In the genomic region with DNA sequence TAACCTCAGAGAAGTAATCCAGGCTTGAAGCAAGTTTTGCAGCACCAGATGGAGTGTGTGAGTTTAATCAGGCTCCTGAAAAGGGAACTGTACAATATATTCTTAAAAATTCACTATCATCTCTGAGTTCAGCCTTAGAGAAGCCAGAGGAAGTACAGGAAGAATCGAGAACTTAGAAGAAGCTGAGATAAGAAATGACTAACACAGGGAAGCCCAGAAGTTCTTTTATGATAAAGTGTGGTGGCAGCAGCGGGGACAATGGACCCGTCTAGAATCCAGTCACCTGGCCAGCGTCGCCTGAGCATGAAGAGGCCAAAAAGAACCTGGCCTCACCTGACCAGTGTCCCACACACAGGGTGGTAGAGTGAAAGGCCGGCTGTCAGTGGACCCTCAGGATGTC, we compare ENCODE assay signal across 28 cellular contexts.
DNase-seq lines count a peak whose midpoint lies in the region; ATAC-seq, FAIRE-seq and TF ChIP-seq lines count a peak whose summit lies in the region.
"Had no signal": no experiment of that assay in that cellular context is flagged by ENCODE, and none has a peak within 500 bp of the region (broad histone marks: within the 10 kb centered on the region; RNA-seq: fewer than 3 reads in every experiment).

No MANE protein-coding gene starts in this region.

- H3K4me2 ChIP-seq in OCI-LY7 (ENCODE audit: low read length), result peak overlapping the region; percentile 83
- no peak overlapping the region for H3K4me2 ChIP-seq in endothelial cell of umbilical vein (ENCODE audit: insufficient read depth, low read length)
- H3K4me2 ChIP-seq: SK-N-SH had no signal

- no peaks in the 10 kb centered on the region for H3K9me2 ChIP-seq in OCI-LY7 (ENCODE audit: insufficient read depth, low read length)
- H3K9me2 ChIP-seq: SK-N-SH had no signal

- CTCF ChIA-PET in OCI-LY7 (lab: Charles Lee; ENCODE audit: unreplicated experiment), result no interaction called here
- CTCF ChIA-PET in endothelial cell of umbilical vein (lab: Charles Lee), result interaction anchor here (0.9 kb wide), 1 partner anchor 26 kb away, joined by 5 read pairs; no protein-coding TSS in a partner anchor

- H3K79me2 ChIP-seq in OCI-LY7 (ENCODE audit: insufficient read depth, low read depth, low read length) (no peaks in the 10 kb centered on the region), endothelial cell of umbilical vein (ENCODE audit: control insufficient read depth, insufficient read depth, low read length) (no peaks in the 10 kb centered on the region)

- H3K27ac ChIP-seq in right atrium auricular region (no peak overlapping the region), left ventricle myocardium inferior (replicated peaks) (no peak overlapping the region), OCI-LY7 (ENCODE audit: low read depth, low read length, poor library complexity, severe bottlenecking) (peak overlapping the region; percentile 89), endothelial cell of umbilical vein (ENCODE audit: insufficient read depth, low read depth, low read length) (no peak overlapping the region)
- H3K27ac ChIP-seq: adrenal gland, dorsolateral prefrontal cortex, KMS-11, psoas muscle, thoracic aorta, vagina, VCaP had no signal

- no peaks in the 10 kb centered on the region for H4K20me1 ChIP-seq in OCI-LY7 (ENCODE audit: insufficient read depth, low read length)
- H4K20me1 ChIP-seq in endothelial cell of umbilical vein (replicated peaks; ENCODE audit: control insufficient read depth, extremely low read depth, insufficient read depth, low read length), result no peaks in the 10 kb centered on the region

- BruUV-seq in OCI-LY7 (replicated peaks; lab: Mats Ljungman, UMichigan) (no TSS peak), endothelial cell of umbilical vein (replicated peaks; lab: Mats Ljungman, UMichigan) (no TSS peak)

- no peaks in the 10 kb centered on the region for H3K4me1 ChIP-seq in right atrium auricular region
- H3K4me1 ChIP-seq in left ventricle myocardium inferior, result no peaks in the 10 kb centered on the region
- peaks cover 53% of the 10 kb centered on the region for H3K4me1 ChIP-seq in OCI-LY7 (ENCODE audit: insufficient read depth, low read length, poor library complexity, severe bottlenecking)
- H3K4me1 ChIP-seq in endothelial cell of umbilical vein (ENCODE audit: control insufficient read depth, extremely low read depth, insufficient read depth, low read length), result no peaks in the 10 kb centered on the region
- H3K4me1 ChIP-seq: adrenal gland, psoas muscle, vagina had no signal

- H3K9me1 ChIP-seq in endothelial cell of umbilical vein (replicated peaks; ENCODE audit: control insufficient read depth, extremely low read depth, insufficient read depth, low read length), result no peaks in the 10 kb centered on the region

- POLR2A ChIA-PET in OCI-LY7 (lab: Charles Lee), result interaction anchor here (1.1 to 3.3 kb wide), 2 partner anchors 11 to 27 kb away, joined by 3 to 20 read pairs; no protein-coding TSS in a partner anchor
- POLR2A ChIA-PET in endothelial cell of umbilical vein (lab: Charles Lee), result no interaction called here

- FAIRE-seq in endothelial cell of umbilical vein (lab: Jason Lieb, UNC), result no peak
- FAIRE-seq: islet of Langerhans had no signal

- DNase-seq in right atrium auricular region (ENCODE audit: low spot score) (peak; percentile 32), left ventricle myocardium inferior (no peak), OCI-LY7 (ENCODE audit: low spot score) (peak; percentile 28), endothelial cell of umbilical vein (ENCODE audit: low read depth, low spot score) (no peak), superior temporal gyrus (ENCODE audit: extremely low spot score) (no peak), NCI-H1436 treated with DMSO at 0.1 percent for 48 hours (lab: John Stamatoyannopoulos, UW) (no peak), NCI-H2081 (lab: John Stamatoyannopoulos, UW) (no peak)
- DNase-seq: activated CD4-positive, alpha-beta T cell treated with anti-CD3 and anti-CD28 coated beads, Interleukin-2, amount 10 ng/mL, durations not matched to agents 24 days and 14 days; activated naive CD4-positive, alpha-beta T cell treated with anti-CD3 and anti-CD28 coated beads for 36 hours; CD8-positive, alpha-beta T cell; DMS153; dorsolateral prefrontal cortex; naive thymus-derived CD4-positive, alpha-beta T cell; NCI-H1092; NCI-H187 treated with DMSO at 0.1 percent for 48 hours; NCI-H524; nucleus accumbens; psoas muscle; SK-N-SH; stimulated activated naive CD4-positive, alpha-beta T cell treated with Interleukin-2 at 50 U/mL for 16 hours; T-helper 2 cell had no signal

- TF ChIP-seq POLR2A in endothelial cell of umbilical vein (IDR thresholded peaks at IDR 0.05; ENCODE audit: low read depth, low read length), result no peak

- H3K9ac ChIP-seq in endothelial cell of umbilical vein (replicated peaks; ENCODE audit: extremely low read depth, insufficient read depth, low read length), result no peak overlapping the region
- H3K9ac ChIP-seq: KMS-11, SK-N-SH had no signal

- ATAC-seq in HG02970 (IDR thresholded peaks at IDR 0.05; ENCODE audit: low FRiP score, unreplicated experiment), result no peak
- ATAC-seq: CD8-positive, alpha-beta T cell; naive thymus-derived CD4-positive, alpha-beta T cell; psoas muscle had no signal

- H3K36me3 ChIP-seq in right atrium auricular region (no peaks in the 10 kb centered on the region), left ventricle myocardium inferior (no peaks in the 10 kb centered on the region), OCI-LY7 (ENCODE audit: insufficient read depth, low read length) (peaks cover 4% of the 10 kb centered on the region; the same call in 1 of the 2 replicates), endothelial cell of umbilical vein (ENCODE audit: control insufficient read depth in 2 of 2, extremely low read depth in 1 of 2, insufficient read depth in 2 of 2, low read length in 2 of 2) (no peaks in the 10 kb centered on the region)
- H3K36me3 ChIP-seq: adrenal gland, thoracic aorta, vagina had no signal

- H3K4me3 ChIP-seq in right atrium auricular region, result no peak overlapping the region
- no peak overlapping the region for H3K4me3 ChIP-seq in left ventricle myocardium inferior
- H3K4me3 ChIP-seq in OCI-LY7 (ENCODE audit: low read depth, low read length, poor library complexity, severe bottlenecking), result peak overlapping the region; percentile 60
- no peak overlapping the region for H3K4me3 ChIP-seq in endothelial cell of umbilical vein (replicated peaks in 1 of 3; ENCODE audit: insufficient read depth in 1 of 3, low read depth in 1 of 3, low read length in 3 of 3)
- H3K4me3 ChIP-seq: adrenal gland, dorsolateral prefrontal cortex, psoas muscle, thoracic aorta, vagina had no signal

- TF ChIP-seq CTCF in right atrium auricular region (IDR thresholded peaks at IDR 0.05), result no peak
- no peak for TF ChIP-seq CTCF in left ventricle myocardium inferior (IDR thresholded peaks at IDR 0.05; ENCODE audit: borderline replicate concordance)
- no peak; the same call in 1 of the 2 replicates for TF ChIP-seq CTCF in OCI-LY7 (conservative IDR thresholded peaks at IDR 0.05; ENCODE audit: low read length)
- no peak for TF ChIP-seq CTCF in endothelial cell of umbilical vein (IDR thresholded peaks at IDR 0.05; ENCODE audit: extremely low read depth in 1 of 2, insufficient read depth in 1 of 2, low read depth in 1 of 2, low read length in 2 of 2)

- H3K27me3 ChIP-seq in right atrium auricular region (no peaks in the 10 kb centered on the region), left ventricle myocardium inferior (ENCODE audit: low read depth) (peaks cover 45% of the 10 kb centered on the region), endothelial cell of umbilical vein (ENCODE audit: control insufficient read depth in 2 of 2, insufficient read depth in 2 of 2, low read length in 2 of 2) (peaks cover 5% of the 10 kb centered on the region in 2 experiments)
- H3K27me3 ChIP-seq: adrenal gland, vagina had no signal

- intact Hi-C loops in left ventricle myocardium inferior (cut with micrococcal nuclease) (no loop called here), OCI-LY7 (cut with micrococcal nuclease; ENCODE audit: unreplicated experiment) (no loop called here), endothelial cell of umbilical vein (cut with micrococcal nuclease) (no loop called here)

- no peaks in the 10 kb centered on the region for H3K9me3 ChIP-seq in right atrium auricular region
- H3K9me3 ChIP-seq in left ventricle myocardium inferior (replicated peaks), result no peaks in the 10 kb centered on the region
- H3K9me3 ChIP-seq in OCI-LY7 (ENCODE audit: low read length), result no peaks in the 10 kb centered on the region
- no peaks in the 10 kb centered on the region for H3K9me3 ChIP-seq in endothelial cell of umbilical vein (replicated peaks; ENCODE audit: control insufficient read depth, insufficient read depth, low read length)
- H3K9me3 ChIP-seq: adrenal gland, psoas muscle, SK-N-SH, thoracic aorta, vagina had no signal

- H2AFZ ChIP-seq in OCI-LY7 (ENCODE audit: low read length) (no peak overlapping the region; the same call in 1 of the 2 replicates), endothelial cell of umbilical vein (ENCODE audit: low read depth, low read length) (no peak overlapping the region)

- dilution Hi-C loops in endothelial cell of umbilical vein (cut with MboI; ENCODE audit: extremely low pct_ligation_motif_present, low sequenced_read_pairs), result no loop called here

TF ChIP-seq in endothelial cell of umbilical vein, 7 proteins besides CTCF, POLR2A, EP300 and RAD21:
- TF ChIP-seq GATA2 (IDR thresholded peaks at IDR 0.05; ENCODE audit: insufficient read depth, insufficient read length, low read depth, low read length) (peak; percentile 41), MYC (IDR thresholded peaks at IDR 0.05; ENCODE audit: low read depth, low read length) (no peak)

Comparison
In these comparisons a context has a peak if more than half of its experiments do, and no peak if none do; other contexts are left out.
1. DNase-seq: peak in right atrium auricular region (single experiment) and OCI-LY7 (single experiment); none in left ventricle myocardium inferior (single experiment), endothelial cell of umbilical vein (single experiment), superior temporal gyrus (single experiment), NCI-H1436 treated with DMSO at 0.1 percent for 48 hours (single experiment) and NCI-H2081 (0 of 2).